In the genomic region with DNA sequence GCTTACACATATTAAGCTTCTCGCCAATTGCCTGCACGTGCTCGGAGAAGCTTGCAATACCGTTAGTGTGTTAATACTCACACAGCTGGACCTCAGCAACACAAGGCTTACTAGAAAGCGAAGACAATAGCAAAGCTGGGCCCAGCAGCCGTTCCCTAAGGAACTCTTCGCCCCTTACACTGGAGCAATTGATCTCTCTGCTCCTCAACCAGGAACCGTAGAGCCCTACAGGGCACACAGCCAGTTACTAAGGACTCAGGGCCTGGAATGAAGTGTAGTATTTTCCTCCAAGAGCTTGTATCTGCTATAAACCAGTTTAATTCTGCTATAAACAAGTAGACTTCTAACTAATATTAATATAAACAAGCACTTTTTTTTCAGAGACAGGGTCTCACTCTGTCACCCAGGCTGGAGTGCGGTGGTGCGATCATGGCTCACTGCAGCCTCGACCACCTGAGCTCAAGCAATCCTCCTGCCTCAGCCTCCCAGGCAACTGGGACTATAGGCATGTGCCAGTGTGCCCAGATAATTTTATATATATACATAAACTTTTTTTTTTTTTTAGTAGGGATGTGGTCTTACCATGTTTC, we compare ENCODE assay signal across 15 cellular contexts.
A peak's percentile ranks its signal among the peaks of the same experiment; 100 is the strongest.
DNase-seq lines count a peak whose midpoint lies in the region; ATAC-seq and TF ChIP-seq lines count a peak whose summit lies in the region.
"Had no signal": no experiment of that assay in that cellular context is flagged by ENCODE, and none has a peak within 500 bp of the region (broad histone marks: within the 10 kb centered on the region; RNA-seq: fewer than 3 reads in every experiment).

No MANE protein-coding gene starts in this region.

- POLR2A ChIA-PET in activated CD8-positive, alpha-beta T cell treated with anti-CD3 and anti-CD28 coated beads, Interleukin-2, amount 10 ng/mL, durations not matched to agents 7 days and 5 days (lab: Charles Lee) = no interaction called here
- POLR2A ChIA-PET in activated CD8-positive, alpha-beta T cell treated with anti-CD3 and anti-CD28 coated beads for 36 hours (lab: Charles Lee) = interaction anchor here (0.7 to 1.0 kb wide), 2 partner anchors 20 to 543 kb away, joined by 3 read pairs; no protein-coding TSS in a partner anchor

- H2AK5ac ChIP-seq in mesenchymal stem cell (ENCODE audit: low read length, severe bottlenecking) = no peak overlapping the region

- H4K8ac ChIP-seq in mesenchymal stem cell (ENCODE audit: low read length) = no peak overlapping the region

- peaks cover 24% of the 10 kb centered on the region for H3K4me1 ChIP-seq in neural progenitor cell
- peaks cover 1% of the 10 kb centered on the region for H3K4me1 ChIP-seq in mesenchymal stem cell (ENCODE audit: control insufficient read depth, insufficient read depth, low read depth, low read length)
- H3K4me1 ChIP-seq: BLaER1 had no signal

- no peak overlapping the region for H3K4me2 ChIP-seq in neural progenitor cell
- no peak overlapping the region for H3K4me2 ChIP-seq in mesenchymal stem cell (ENCODE audit: low read length, poor library complexity, severe bottlenecking)
- H3K4me2 ChIP-seq: BLaER1 had no signal

- no peak overlapping the region for H3K23ac ChIP-seq in mesenchymal stem cell (ENCODE audit: low read length in 2 of 2)

- H3K27me3 ChIP-seq in neural progenitor cell = peaks cover 12% of the 10 kb centered on the region
- H3K27me3 ChIP-seq in mesenchymal stem cell (ENCODE audit: control insufficient read depth in 1 of 2, insufficient read depth in 1 of 2, low read length in 2 of 2) = peaks cover 19 to 25% of the 10 kb centered on the region in 2 experiments
- H3K27me3 ChIP-seq: BLaER1 had no signal

- H3K4ac ChIP-seq in mesenchymal stem cell (ENCODE audit: low read depth in 1 of 2, low read length in 2 of 2) = no peak overlapping the region

- H3K79me1 ChIP-seq in mesenchymal stem cell (replicated peaks; ENCODE audit: low read length, poor library complexity, severe bottlenecking) = no peaks in the 10 kb centered on the region

- H2BK15ac ChIP-seq in mesenchymal stem cell (ENCODE audit: low read depth, poor library complexity, severe bottlenecking) = no peak overlapping the region

- 82% methylated on average over 10 of the region's 11 CpGs for WGBS in mesenchymal stem cell

- H2BK5ac ChIP-seq in mesenchymal stem cell (ENCODE audit: low read depth, low read length, poor library complexity, severe bottlenecking) = no peak overlapping the region

- H3K9ac ChIP-seq in neural progenitor cell (no peak overlapping the region), mesenchymal stem cell (ENCODE audit: low read length) (no peak overlapping the region)
- H3K9ac ChIP-seq: BLaER1 had no signal

- no peak overlapping the region for H4K91ac ChIP-seq in mesenchymal stem cell (ENCODE audit: low read length)

- no peak overlapping the region for H2BK12ac ChIP-seq in mesenchymal stem cell (ENCODE audit: low read length in 2 of 2)

- H3K27me3 Mint-ChIP-seq in activated CD8-positive, alpha-beta T cell treated with anti-CD3 and anti-CD28 coated beads, Interleukin-2, amount 10 ng/mL, durations not matched to agents 7 days and 5 days (ENCODE audit: low read depth) = peaks cover 29% of the 10 kb centered on the region
- peaks cover 18% of the 10 kb centered on the region for H3K27me3 Mint-ChIP-seq in activated CD8-positive, alpha-beta T cell treated with anti-CD3 and anti-CD28 coated beads for 36 hours
- H3K27me3 Mint-ChIP-seq in T-helper 17 cell (peaks cover 73% of the 10 kb centered on the region), neural progenitor cell (ENCODE audit: insufficient read depth, low read depth) (peaks cover 16% of the 10 kb centered on the region)

- no peak overlapping the region for H3K27ac Mint-ChIP-seq in activated CD8-positive, alpha-beta T cell treated with anti-CD3 and anti-CD28 coated beads, Interleukin-2, amount 10 ng/mL, durations not matched to agents 7 days and 5 days
- H3K27ac Mint-ChIP-seq in activated CD8-positive, alpha-beta T cell treated with anti-CD3 and anti-CD28 coated beads for 36 hours = no peak overlapping the region
- H3K27ac Mint-ChIP-seq in T-helper 17 cell (peak overlapping the region; percentile 24), neural progenitor cell (no peak overlapping the region)
- H3K27ac Mint-ChIP-seq: CD14-positive monocyte; CD4-positive, alpha-beta memory T cell had no signal

- H3K79me2 ChIP-seq in neural progenitor cell (ENCODE audit: low read depth) = no peaks in the 10 kb centered on the region

- no peaks in the 10 kb centered on the region for H3K36me3 Mint-ChIP-seq in activated CD8-positive, alpha-beta T cell treated with anti-CD3 and anti-CD28 coated beads, Interleukin-2, amount 10 ng/mL, durations not matched to agents 7 days and 5 days (ENCODE audit: low read depth)
- H3K36me3 Mint-ChIP-seq in activated CD8-positive, alpha-beta T cell treated with anti-CD3 and anti-CD28 coated beads for 36 hours (ENCODE audit: low read depth) = no peaks in the 10 kb centered on the region
- H3K36me3 Mint-ChIP-seq in T-helper 17 cell (ENCODE audit: low read depth) (peaks cover 3% of the 10 kb centered on the region), neural progenitor cell (no peaks in the 10 kb centered on the region)
- H3K36me3 Mint-ChIP-seq: CD14-positive monocyte; CD4-positive, alpha-beta memory T cell had no signal

- no peak overlapping the region for H3K4me3 Mint-ChIP-seq in activated CD8-positive, alpha-beta T cell treated with anti-CD3 and anti-CD28 coated beads, Interleukin-2, amount 10 ng/mL, durations not matched to agents 7 days and 5 days
- no peak overlapping the region for H3K4me3 Mint-ChIP-seq in activated CD8-positive, alpha-beta T cell treated with anti-CD3 and anti-CD28 coated beads for 36 hours
- H3K4me3 Mint-ChIP-seq in T-helper 17 cell = no peak overlapping the region
- no peak overlapping the region for H3K4me3 Mint-ChIP-seq in neural progenitor cell
- H3K4me3 Mint-ChIP-seq: CD14-positive monocyte; CD4-positive, alpha-beta memory T cell had no signal

- H3K27ac ChIP-seq in neural progenitor cell (no peak overlapping the region), mesenchymal stem cell (ENCODE audit: low read length, poor library complexity, severe bottlenecking) (no peak overlapping the region), coronary artery (no peak overlapping the region)
- H3K27ac ChIP-seq: BLaER1 had no signal

- no peak for ATAC-seq in activated CD8-positive, alpha-beta T cell treated with anti-CD3 and anti-CD28 coated beads, Interleukin-2, amount 10 ng/mL, durations not matched to agents 7 days and 5 days
- no peak for ATAC-seq in activated CD8-positive, alpha-beta T cell treated with anti-CD3 and anti-CD28 coated beads for 36 hours
- ATAC-seq in T-helper 17 cell = no peak
- no peak for ATAC-seq in GM18907 (IDR thresholded peaks at IDR 0.05; ENCODE audit: unreplicated experiment)

- H3K36me3 ChIP-seq in neural progenitor cell (no peaks in the 10 kb centered on the region), mesenchymal stem cell (ENCODE audit: control insufficient read depth in 1 of 2, insufficient read depth in 2 of 2, low read depth in 1 of 2, low read length in 2 of 2) (no peaks in the 10 kb centered on the region)
- H3K36me3 ChIP-seq: BLaER1 had no signal

- CTCF ChIA-PET in activated CD8-positive, alpha-beta T cell treated with anti-CD3 and anti-CD28 coated beads, Interleukin-2, amount 10 ng/mL, durations not matched to agents 7 days and 5 days (lab: Charles Lee) = no interaction called here
- CTCF ChIA-PET in activated CD8-positive, alpha-beta T cell treated with anti-CD3 and anti-CD28 coated beads for 36 hours (lab: Charles Lee) = no interaction called here

- no peaks in the 10 kb centered on the region for H4K20me1 ChIP-seq in neural progenitor cell (ENCODE audit: low read depth)
- H4K20me1 ChIP-seq: BLaER1 had no signal

- no peaks in the 10 kb centered on the region for H3K4me1 Mint-ChIP-seq in activated CD8-positive, alpha-beta T cell treated with anti-CD3 and anti-CD28 coated beads, Interleukin-2, amount 10 ng/mL, durations not matched to agents 7 days and 5 days (ENCODE audit: low read depth)
- no peaks in the 10 kb centered on the region for H3K4me1 Mint-ChIP-seq in activated CD8-positive, alpha-beta T cell treated with anti-CD3 and anti-CD28 coated beads for 36 hours (ENCODE audit: low read depth)
- peaks cover 21% of the 10 kb centered on the region for H3K4me1 Mint-ChIP-seq in T-helper 17 cell
- peaks cover 29% of the 10 kb centered on the region for H3K4me1 Mint-ChIP-seq in neural progenitor cell

- H3K18ac ChIP-seq in mesenchymal stem cell (ENCODE audit: low read depth in 1 of 2, low read length in 2 of 2) = no peak overlapping the region

- intact Hi-C loops in activated CD8-positive, alpha-beta T cell treated with anti-CD3 and anti-CD28 coated beads for 36 hours (cut with micrococcal nuclease) = no loop called here

- no peak overlapping the region for H3K14ac ChIP-seq in mesenchymal stem cell (ENCODE audit: low read length in 2 of 2)

- peaks cover 18% of the 10 kb centered on the region for H3F3A ChIP-seq in neural progenitor cell (ENCODE audit: low read depth)

- H3K4me3 ChIP-seq in neural progenitor cell = no peak overlapping the region
- H3K4me3 ChIP-seq in mesenchymal stem cell (ENCODE audit: insufficient read depth in 1 of 2, low read depth in 1 of 2, low read length in 2 of 2) = no peak overlapping the region
- no peak overlapping the region for H3K4me3 ChIP-seq in coronary artery
- H3K4me3 ChIP-seq: BLaER1 had no signal

- peak; percentile 13 for DNase-seq in activated CD8-positive, alpha-beta T cell treated with anti-CD3 and anti-CD28 coated beads, Interleukin-2, amount 10 ng/mL, durations not matched to agents 7 days and 5 days
- no peak for DNase-seq in activated CD8-positive, alpha-beta T cell treated with anti-CD3 and anti-CD28 coated beads for 36 hours
- peak; percentile 35 for DNase-seq in DMS79 treated with DMSO at 0.1 percent for 48 hours (lab: John Stamatoyannopoulos, UW)
- DNase-seq in T-helper 17 cell = no peak
- DNase-seq in neural progenitor cell (ENCODE audit: low spot score) = peak; percentile 76
- DNase-seq in mesenchymal stem cell = no peak
- DNase-seq in coronary artery (ENCODE audit: low spot score) = no peak
- DNase-seq: 8988T; Calu3; CD4-positive, alpha-beta memory T cell; GDM1; HCEC 1CT had no signal

- no peak for TF ChIP-seq CTCF in activated CD8-positive, alpha-beta T cell treated with anti-CD3 and anti-CD28 coated beads for 36 hours (IDR thresholded peaks at IDR 0.05)
- TF ChIP-seq CTCF in neural progenitor cell (IDR thresholded peaks at IDR 0.05) = no peak
- no peak for TF ChIP-seq CTCF in coronary artery (IDR thresholded peaks at IDR 0.05)

- H2AFZ ChIP-seq in neural progenitor cell (replicated peaks) (peak overlapping the region; percentile 4), mesenchymal stem cell (ENCODE audit: low read depth, low read length) (no peak overlapping the region)

- H3K9me3 ChIP-seq in T-helper 17 cell (ENCODE audit: control insufficient read depth, low read length, poor library complexity, severe bottlenecking) (no peaks in the 10 kb centered on the region), neural progenitor cell (ENCODE audit: low read depth) (no peaks in the 10 kb centered on the region), mesenchymal stem cell (ENCODE audit: control insufficient read depth, low read length) (no peaks in the 10 kb centered on the region)
- H3K9me3 ChIP-seq: BLaER1 had no signal

- H3K9me3 Mint-ChIP-seq in activated CD8-positive, alpha-beta T cell treated with anti-CD3 and anti-CD28 coated beads, Interleukin-2, amount 10 ng/mL, durations not matched to agents 7 days and 5 days (ENCODE audit: insufficient read depth) = no peaks in the 10 kb centered on the region
- H3K9me3 Mint-ChIP-seq in activated CD8-positive, alpha-beta T cell treated with anti-CD3 and anti-CD28 coated beads for 36 hours = no peaks in the 10 kb centered on the region
- no peaks in the 10 kb centered on the region for H3K9me3 Mint-ChIP-seq in neural progenitor cell
- H3K9me3 Mint-ChIP-seq: CD14-positive monocyte; CD4-positive, alpha-beta memory T cell had no signal

- no peak overlapping the region for H2BK120ac ChIP-seq in mesenchymal stem cell (ENCODE audit: low read depth, low read length)

Comparison
In these comparisons a context has a peak if more than half of its experiments do, and no peak if none do; other contexts are left out.
1. DNase-seq: peak in activated CD8-positive, alpha-beta T cell treated with anti-CD3 and anti-CD28 coated beads, Interleukin-2, amount 10 ng/mL, durations not matched to agents 7 days and 5 days (single experiment), DMS79 treated with DMSO at 0.1 percent for 48 hours (single experiment) and neural progenitor cell (single experiment); none in activated CD8-positive, alpha-beta T cell treated with anti-CD3 and anti-CD28 coated beads for 36 hours (single experiment), T-helper 17 cell (0 of 3), mesenchymal stem cell (single experiment) and coronary artery (single experiment).